In genomic region chr20:44528309-44528708, GRCh38 we compare ENCODE assay signal across 2 cellular contexts.
TF ChIP-seq lines count a peak whose summit lies in the region.

No MANE protein-coding gene starts in this region.

TF ChIP-seq in HepG2, 621 proteins besides CTCF, POLR2A, EP300 and RAD21:
- 0 out of 2 replicates have a peak, but pooled peaks have one; percentile 64 for TF ChIP-seq TEAD2 (CRISPR knock-in tag; IDR thresholded peaks at IDR 0.05)
- no peak for TF ChIP-seq FOSL2 (CRISPR knock-in tag; IDR thresholded peaks at IDR 0.05)
- TF ChIP-seq, protein P1, sequence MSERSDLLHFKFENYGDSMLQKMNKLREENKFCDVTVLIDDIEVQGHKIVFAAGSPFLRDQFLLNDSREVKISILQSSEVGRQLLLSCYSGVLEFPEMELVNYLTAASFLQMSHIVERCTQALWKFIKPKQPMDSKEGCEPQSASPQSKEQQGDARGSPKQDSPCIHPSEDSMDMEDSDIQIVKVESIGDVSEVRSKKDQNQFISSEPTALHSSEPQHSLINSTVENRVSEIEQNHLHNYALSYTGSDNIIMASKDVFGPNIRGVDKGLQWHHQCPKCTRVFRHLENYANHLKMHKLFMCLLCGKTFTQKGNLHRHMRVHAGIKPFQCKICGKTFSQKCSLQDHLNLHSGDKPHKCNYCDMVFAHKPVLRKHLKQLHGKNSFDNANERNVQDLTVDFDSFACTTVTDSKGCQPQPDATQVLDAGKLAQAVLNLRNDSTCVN (CRISPR knock-in tag; IDR thresholded peaks at IDR 0.05; ENCODE audit: borderline replicate concordance), result no peak
- peak; percentile 3; the same call in 1 of the 2 replicates for TF ChIP-seq MAZ (IDR thresholded peaks at IDR 0.05; ENCODE audit: borderline replicate concordance, low read depth, low read length)
- no peak for TF ChIP-seq MAZ (CRISPR knock-in tag; IDR thresholded peaks at IDR 0.05; ENCODE audit: low read depth)
- no peak for TF ChIP-seq ZBTB39 (CRISPR knock-in tag; IDR thresholded peaks at IDR 0.05)
- no peak for TF ChIP-seq ZNF614 (CRISPR knock-in tag; IDR thresholded peaks at IDR 0.05; ENCODE audit: borderline replicate concordance)
- no peak for TF ChIP-seq NAIF1 (CRISPR knock-in tag; IDR thresholded peaks at IDR 0.05; ENCODE audit: borderline replicate concordance)
- TF ChIP-seq ZNF557 (CRISPR knock-in tag; IDR thresholded peaks at IDR 0.05), result no peak
- TF ChIP-seq TOPORS (CRISPR knock-in tag; IDR thresholded peaks at IDR 0.05), result no peak
- no peak for TF ChIP-seq TP53 (CRISPR knock-in tag; conservative IDR thresholded peaks at IDR 0.05)

TF ChIP-seq in H1, 55 proteins besides CTCF, POLR2A, EP300 and RAD21:
- TF ChIP-seq CEBPB (IDR thresholded peaks at IDR 0.05; ENCODE audit: low read depth, low read length) (no peak), KDM1A (IDR thresholded peaks at IDR 0.05; ENCODE audit: borderline replicate concordance, low read length) (no peak), SRF (IDR thresholded peaks at IDR 0.05; ENCODE audit: low read depth, low read length) (no peak), NRF1 (IDR thresholded peaks at IDR 0.05; ENCODE audit: low read depth, low read length) (no peak)
